Comparison of ENCODE assay signal across 17 cellular contexts in genomic region chr20:33883164-33883563, GRCh38.
DNase-seq lines count a peak whose midpoint lies in the region; ATAC-seq and TF ChIP-seq lines count a peak whose summit lies in the region.
"Had no signal": no experiment of that assay in that cellular context is flagged by ENCODE, and none has a peak within 500 bp of the region (broad histone marks: within the 10 kb centered on the region; RNA-seq: fewer than 3 reads in every experiment).

No MANE protein-coding gene starts in this region.

- no peak overlapping the region for H3K4me3 Mint-ChIP-seq in activated CD4-positive, alpha-beta T cell treated with anti-CD3 and anti-CD28 coated beads for 36 hours

- intact Hi-C loops in mucosa of descending colon (cut with DNase I, micrococcal nuclease): no loop called here
- intact Hi-C loops in lower lobe of right lung (cut with DNase I): no loop called here
- intact Hi-C loops in activated CD4-positive, alpha-beta T cell treated with anti-CD3 and anti-CD28 coated beads for 36 hours (cut with DNase I, micrococcal nuclease): no loop called here

- peaks cover 14% of the 10 kb centered on the region for H3K9me3 Mint-ChIP-seq in activated CD4-positive, alpha-beta T cell treated with anti-CD3 and anti-CD28 coated beads for 36 hours (ENCODE audit: low read depth)

- H3K4me3 ChIP-seq in mucosa of descending colon (no peak overlapping the region), lower lobe of right lung (no peak overlapping the region)
- H3K4me3 ChIP-seq: spleen had no signal

- no peaks in the 10 kb centered on the region for H3K27me3 ChIP-seq in lower lobe of right lung (ENCODE audit: low read depth)
- H3K27me3 ChIP-seq: neutrophil, spleen had no signal

- TF ChIP-seq CTCF in mucosa of descending colon (IDR thresholded peaks at IDR 0.05) (no peak), lower lobe of right lung (IDR thresholded peaks at IDR 0.05) (no peak)

- no peak for DNase-seq in mucosa of descending colon
- no peak for DNase-seq in Kasumi-1 (lab: John Stamatoyannopoulos, UW)
- no peak for DNase-seq in activated CD8-positive, alpha-beta memory T cell treated with anti-CD3 and anti-CD28 coated beads, Interleukin-2, amount 50 U/mL, for 4 hours
- DNase-seq in lower lobe of right lung: no peak
- no peak for DNase-seq in activated CD4-positive, alpha-beta T cell treated with anti-CD3 and anti-CD28 coated beads for 36 hours
- DNase-seq: amygdala; effector CD8-positive, alpha-beta T cell; left colon; NCI-H1048; NCI-H82; spleen; SW 1271 had no signal

- H3K36me3 ChIP-seq in mucosa of descending colon (ENCODE audit: low read depth) (no peaks in the 10 kb centered on the region), lower lobe of right lung (no peaks in the 10 kb centered on the region)
- H3K36me3 ChIP-seq: neutrophil, spleen had no signal

- H3K4me1 Mint-ChIP-seq in activated CD4-positive, alpha-beta T cell treated with anti-CD3 and anti-CD28 coated beads for 36 hours: peaks cover 2% of the 10 kb centered on the region

- H3K27ac Mint-ChIP-seq in activated CD4-positive, alpha-beta T cell treated with anti-CD3 and anti-CD28 coated beads for 36 hours: no peak overlapping the region

- ATAC-seq in GM18868 (IDR thresholded peaks at IDR 0.05; ENCODE audit: unreplicated experiment) (peak; percentile 79), GM21619 (IDR thresholded peaks at IDR 0.05; ENCODE audit: unreplicated experiment) (peak; percentile 67), HG03175 (IDR thresholded peaks at IDR 0.05; ENCODE audit: unreplicated experiment) (peak; percentile 74), mucosa of descending colon (peak; percentile 49), lower lobe of right lung (no peak)
- ATAC-seq in activated CD4-positive, alpha-beta T cell treated with anti-CD3 and anti-CD28 coated beads for 36 hours: no peak
- ATAC-seq: left colon had no signal

- H3K27me3 Mint-ChIP-seq in activated CD4-positive, alpha-beta T cell treated with anti-CD3 and anti-CD28 coated beads for 36 hours: no peaks in the 10 kb centered on the region

- H3K9me3 ChIP-seq in mucosa of descending colon (peaks cover 11% of the 10 kb centered on the region), lower lobe of right lung (peaks cover 5% of the 10 kb centered on the region)
- H3K9me3 ChIP-seq: neutrophil had no signal

- CTCF ChIA-PET in activated CD4-positive, alpha-beta T cell treated with anti-CD3 and anti-CD28 coated beads for 36 hours (lab: Charles Lee): interaction anchor here (1.1 kb wide), 1 partner anchor 31 kb away, joined by 3 read pairs; no protein-coding TSS in a partner anchor

- no peaks in the 10 kb centered on the region for H3K36me3 Mint-ChIP-seq in activated CD4-positive, alpha-beta T cell treated with anti-CD3 and anti-CD28 coated beads for 36 hours (ENCODE audit: low read depth)

- H3K4me1 ChIP-seq in mucosa of descending colon (ENCODE audit: low read depth) (no peaks in the 10 kb centered on the region), lower lobe of right lung (no peaks in the 10 kb centered on the region)

- POLR2A ChIA-PET in activated CD4-positive, alpha-beta T cell treated with anti-CD3 and anti-CD28 coated beads for 36 hours (lab: Charles Lee): no interaction called here

- no peak overlapping the region for H3K27ac ChIP-seq in lower lobe of right lung
- H3K27ac ChIP-seq: HL-60, neutrophil had no signal

Comparison
In these comparisons a context has a peak if more than half of its experiments do, and no peak if none do; other contexts are left out.
1. ATAC-seq: peak in GM18868 (single experiment), GM21619 (single experiment), HG03175 (single experiment) and mucosa of descending colon (single experiment); none in lower lobe of right lung (0 of 2) and activated CD4-positive, alpha-beta T cell treated with anti-CD3 and anti-CD28 coated beads for 36 hours (single experiment).